10 cellular contexts compared by ENCODE assay signal in the genomic region with DNA sequence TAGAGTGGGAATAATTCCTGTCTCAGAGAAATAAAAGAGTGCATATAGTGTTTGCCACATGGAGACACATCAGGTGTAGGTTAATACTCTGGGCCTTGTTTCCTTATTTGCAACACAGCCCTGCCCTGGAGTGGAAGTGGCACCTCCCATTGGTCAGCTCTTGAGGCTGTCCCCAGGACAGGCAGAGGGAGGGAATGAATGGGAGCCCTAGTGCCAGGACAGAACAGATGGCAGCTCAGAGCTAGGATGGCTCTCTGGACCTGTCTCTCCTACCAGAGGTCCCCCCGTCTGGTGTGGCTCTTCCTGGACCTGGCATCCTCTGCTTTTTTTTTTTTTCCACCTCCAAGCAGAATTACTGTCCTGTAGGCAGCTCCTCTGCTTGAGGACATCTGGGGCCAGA. TPM values are rescaled to one million over a fixed set of nuclear protein-coding genes. Genes with fewer than 3 reads are reported as not detected.
A peak's percentile ranks its signal among the peaks of the same experiment; 100 is the strongest.
DNase-seq lines count a peak whose midpoint lies in the region; ATAC-seq and TF ChIP-seq lines count a peak whose summit lies in the region.
"Had no signal": no experiment of that assay in that cellular context is flagged by ENCODE, and none has a peak within 500 bp of the region (broad histone marks: within the 10 kb centered on the region; RNA-seq: fewer than 3 reads in every experiment).

No MANE protein-coding gene starts in this region.

- TF ChIP-seq CTCF in CD8-positive, alpha-beta T cell (IDR thresholded peaks at IDR 0.05): no peak
- TF ChIP-seq CTCF in esophagus muscularis mucosa (IDR thresholded peaks at IDR 0.05) (no peak), osteoblast (IDR thresholded peaks at IDR 0.05; ENCODE audit: extremely low read depth, low read depth, low read length) (no peak)

- H3K4me1 Mint-ChIP-seq in CD8-positive, alpha-beta T cell (ENCODE audit: low read depth): peaks cover 26% of the 10 kb centered on the region

- H3K27me3 Mint-ChIP-seq in CD8-positive, alpha-beta T cell (ENCODE audit: low read depth): no peaks in the 10 kb centered on the region
- H3K27me3 Mint-ChIP-seq: naive B cell had no signal

- H3K4me3 Mint-ChIP-seq in CD8-positive, alpha-beta T cell: peak overlapping the region; percentile 83

- H3K36me3 ChIP-seq in CD8-positive, alpha-beta T cell (ENCODE audit: insufficient read depth, low read length): no peaks in the 10 kb centered on the region
- H3K36me3 ChIP-seq in SK-N-MC (ENCODE audit: insufficient read depth, low read length): no peaks in the 10 kb centered on the region
- no peaks in the 10 kb centered on the region for H3K36me3 ChIP-seq in esophagus muscularis mucosa
- H3K36me3 ChIP-seq in osteoblast (ENCODE audit: insufficient read depth, low read length): no peaks in the 10 kb centered on the region

- no peak for DNase-seq in CD8-positive, alpha-beta T cell
- DNase-seq in SK-N-MC (ENCODE audit: low read depth, low spot score) (no peak), esophagus muscularis mucosa (ENCODE audit: extremely low spot score) (no peak), osteoblast (ENCODE audit: insufficient read length, low spot score, missing footprints) (no peak), T1000 (lab: John Stamatoyannopoulos, UW) (no peak), NCI-H510A (lab: John Stamatoyannopoulos, UW) (no peak)
- DNase-seq in stimulated activated CD4-positive, alpha-beta T cell treated with anti-CD3 and anti-CD28 coated beads, Interleukin-2, amount 100 ng/mL, for 24 hours: no peak
- DNase-seq: NCI-H748 treated with DMSO at 0.1 percent for 48 hours had no signal

- no peak for ATAC-seq in CD8-positive, alpha-beta T cell
- no peak for ATAC-seq in HG02759 (IDR thresholded peaks at IDR 0.05; ENCODE audit: unreplicated experiment)

- no peak overlapping the region for H3K27ac ChIP-seq in CD8-positive, alpha-beta T cell (ENCODE audit: low read depth, low read length)
- H3K27ac ChIP-seq in SK-N-MC: no peak overlapping the region
- H3K27ac ChIP-seq in esophagus muscularis mucosa (replicated peaks in 1 of 4): peak overlapping the region in 1 of 4 donors; percentile 68
- peak overlapping the region; percentile 54 for H3K27ac ChIP-seq in osteoblast (ENCODE audit: low read depth, low read length)

- TF ChIP-seq POLR2A in esophagus muscularis mucosa (IDR thresholded peaks at IDR 0.05; ENCODE audit: low read depth): no peak

- TF ChIP-seq EP300 in esophagus muscularis mucosa (IDR thresholded peaks at IDR 0.05): no peak

- WGBS in esophagus muscularis mucosa: 33% methylated on average over 1 of the region's 1 CpG

- no peak overlapping the region for H3K9ac ChIP-seq in SK-N-MC (ENCODE audit: insufficient read length)

- peak overlapping the region; percentile 20 for H3K4me3 ChIP-seq in CD8-positive, alpha-beta T cell (ENCODE audit: low read depth, low read length)
- H3K4me3 ChIP-seq in SK-N-MC (peak overlapping the region; percentile 71), esophagus muscularis mucosa (peak overlapping the region; percentile 46 to 61 (median 58)), osteoblast (ENCODE audit: insufficient read depth, low read length) (peak overlapping the region; percentile 77)

- peak overlapping the region; percentile 73 for H2AFZ ChIP-seq in osteoblast (ENCODE audit: low read length)

- H3K27me3 ChIP-seq in CD8-positive, alpha-beta T cell (ENCODE audit: insufficient read depth, low read length): no peaks in the 10 kb centered on the region
- H3K27me3 ChIP-seq in esophagus muscularis mucosa (no peaks in the 10 kb centered on the region), osteoblast (ENCODE audit: insufficient read depth, low read length) (no peaks in the 10 kb centered on the region)

- H3K4me2 ChIP-seq in osteoblast (ENCODE audit: insufficient read depth, low read length): peak overlapping the region; percentile 92

- no peak overlapping the region for H3K27ac Mint-ChIP-seq in CD8-positive, alpha-beta T cell

- peaks cover 7% of the 10 kb centered on the region for H3K36me3 Mint-ChIP-seq in CD8-positive, alpha-beta T cell
- H3K36me3 Mint-ChIP-seq: naive B cell had no signal

- CTCF ChIA-PET in CD8-positive, alpha-beta T cell (lab: Charles Lee): interaction anchor here (0.6 to 5.9 kb wide), 6 partner anchors 23 to 613 kb away, joined by 3 to 32 read pairs (median 3); a partner anchor contains a TSS

- no peaks in the 10 kb centered on the region for H3K9me3 ChIP-seq in CD8-positive, alpha-beta T cell (ENCODE audit: low read length)
- H3K9me3 ChIP-seq in SK-N-MC (ENCODE audit: low read depth, low read length) (no peaks in the 10 kb centered on the region), esophagus muscularis mucosa (no peaks in the 10 kb centered on the region), osteoblast (ENCODE audit: low read depth, low read length) (no peaks in the 10 kb centered on the region)

- peaks cover 15% of the 10 kb centered on the region for H4K20me1 ChIP-seq in osteoblast (ENCODE audit: insufficient read depth, low read length)

- H3K79me2 ChIP-seq in osteoblast (ENCODE audit: insufficient read depth, low read length): peaks cover 40% of the 10 kb centered on the region

- H3K9me3 Mint-ChIP-seq in CD8-positive, alpha-beta T cell: no peaks in the 10 kb centered on the region
- H3K9me3 Mint-ChIP-seq: naive B cell had no signal

- intact Hi-C loops in CD8-positive, alpha-beta T cell (cut with DNase I, micrococcal nuclease): loop anchor here in 1 of 2 experiments (5.0 kb wide), 1 partner anchor 35 kb away; a partner anchor contains a TSS
- intact Hi-C loops in esophagus muscularis mucosa (cut with DNase I): no loop called here

- POLR2A ChIA-PET in CD8-positive, alpha-beta T cell (lab: Charles Lee): interaction anchor here (0.6 to 3.0 kb wide), 7 partner anchors 31 to 328 kb away, joined by 3 to 17 read pairs (median 5); a partner anchor contains a TSS

- peaks cover 18% of the 10 kb centered on the region for H3K4me1 ChIP-seq in CD8-positive, alpha-beta T cell (ENCODE audit: insufficient read depth, low read length)
- H3K4me1 ChIP-seq in esophagus muscularis mucosa: peaks cover 43 to 46% (median 43%) of the 10 kb centered on the region in 4 donors
- peaks cover 52% of the 10 kb centered on the region for H3K4me1 ChIP-seq in osteoblast (ENCODE audit: insufficient read depth, low read length)

RNA-seq across cellular contexts. Expression of a gene that starts 35.6 kb away (rescaled TPM):
- total RNA-seq in CD8-positive, alpha-beta T cell: 1 to 10 TPM; 8.4 to 9.1 TPM
- total RNA-seq in esophagus muscularis mucosa (10 to 100 TPM; 12.0 to 18.2 (median 14.3) TPM), osteoblast (25.0 and 29.8 TPM in 2 replicates)

RNA-seq across cellular contexts. Expression of a gene that starts 44.6 kb away (rescaled TPM):
- 100 to 1,000 TPM; 802 to 814 TPM for total RNA-seq in CD8-positive, alpha-beta T cell
- 10 to 100 TPM; 34.5 to 49.1 (median 39.8) TPM for total RNA-seq in esophagus muscularis mucosa
- 31.5 and 40.1 TPM in 2 replicates for total RNA-seq in osteoblast

Comparison
In these comparisons a context has a peak if more than half of its experiments do, and no peak if none do; other contexts are left out.
1. H3K4me3 ChIP-seq: peak in every context shown above with its lines; median percentile 77 in osteoblast; 71 in SK-N-MC; 58 in esophagus muscularis mucosa; 20 in CD8-positive, alpha-beta T cell.
2. RNA of a gene that starts 44.6 kb away (total RNA-seq): 802 to 814 TPM in CD8-positive, alpha-beta T cell; 34.5 to 49.1 TPM in esophagus muscularis mucosa and 31.5 to 40.1 TPM in osteoblast; every median in the first group is over 10 times any median in the second.